9 cellular contexts compared by ENCODE assay signal in the genomic region with DNA sequence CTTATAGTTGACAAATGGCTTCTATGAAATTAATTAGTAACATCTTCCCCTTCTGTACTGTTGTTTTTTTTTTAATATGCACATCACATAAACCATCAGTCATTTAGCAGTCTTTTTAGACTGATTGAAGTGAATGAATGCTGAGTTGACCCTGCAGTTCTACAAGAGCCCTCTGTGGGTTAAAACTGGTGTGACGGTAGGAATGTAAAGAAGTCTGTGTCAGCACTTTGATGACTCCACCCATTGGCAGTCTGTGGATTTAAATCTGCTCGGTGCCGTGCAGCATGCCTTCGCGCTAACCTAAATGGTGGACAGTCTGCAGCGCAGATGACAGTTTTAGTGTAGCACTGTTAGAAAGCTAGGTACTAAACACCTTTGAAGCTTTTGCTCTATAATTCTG. TPM values are rescaled to one million over a fixed set of nuclear protein-coding genes. Genes with fewer than 3 reads are reported as not detected.
DNase-seq lines count a peak whose midpoint lies in the region; FAIRE-seq and TF ChIP-seq lines count a peak whose summit lies in the region.
"Had no signal": no experiment of that assay in that cellular context is flagged by ENCODE, and none has a peak within 500 bp of the region (broad histone marks: within the 10 kb centered on the region; RNA-seq: fewer than 3 reads in every experiment).

No MANE protein-coding gene starts in this region.

- peaks cover 27% of the 10 kb centered on the region for H3K36me3 Mint-ChIP-seq in activated T-helper 1 cell treated with anti-CD3 and anti-CD28 coated beads, Interleukin-12 subunit alpha, Interleukin-12 subunit beta, Interleukin-2, Interleukin-4 antibody, amounts not matched to agents 30 ng/mL and 10 ng/mL and 1 ng/mL, durations not matched to agents 14 hours and 24 hours and 36 hours (ENCODE audit: low read depth)

- peaks cover 35% of the 10 kb centered on the region for H3K4me1 Mint-ChIP-seq in activated T-helper 1 cell treated with anti-CD3 and anti-CD28 coated beads, Interleukin-12 subunit alpha, Interleukin-12 subunit beta, Interleukin-2, Interleukin-4 antibody, amounts not matched to agents 30 ng/mL and 10 ng/mL and 1 ng/mL, durations not matched to agents 14 hours and 24 hours and 36 hours (ENCODE audit: low read depth)

- no peaks in the 10 kb centered on the region for H3K9me3 Mint-ChIP-seq in activated T-helper 1 cell treated with anti-CD3 and anti-CD28 coated beads, Interleukin-12 subunit alpha, Interleukin-12 subunit beta, Interleukin-2, Interleukin-4 antibody, amounts not matched to agents 30 ng/mL and 10 ng/mL and 1 ng/mL, durations not matched to agents 14 hours and 24 hours and 36 hours

- intact Hi-C loops in activated T-helper 1 cell treated with anti-CD3 and anti-CD28 coated beads, Interleukin-12 subunit alpha, Interleukin-12 subunit beta, Interleukin-2, Interleukin-4 antibody, amounts not matched to agents 30 ng/mL and 10 ng/mL and 1 ng/mL, durations not matched to agents 14 hours and 24 hours and 36 hours (cut with micrococcal nuclease): loop anchor here (2.0 to 5.0 kb wide), 3 partner anchors 267 to 664 kb away; a partner anchor contains a TSS
- intact Hi-C loops in uterus (cut with DNase I; ENCODE audit: low total_unique reads): no loop called here

- H3K9me3 ChIP-seq in uterus: no peaks in the 10 kb centered on the region
- H3K9me3 ChIP-seq: neutrophil had no signal

- TF ChIP-seq POLR2A in uterus (IDR thresholded peaks at IDR 0.05): no peak

- TF ChIP-seq CTCF in kidney epithelial cell (IDR thresholded peaks at IDR 0.05; ENCODE audit: insufficient read depth, low read length, poor library complexity, severe bottlenecking): peak; percentile 18
- no peak for TF ChIP-seq CTCF in uterus (IDR thresholded peaks at IDR 0.05)

- no peak for FAIRE-seq in frontal cortex (lab: Jason Lieb, UNC)

- no peak overlapping the region for H3K27ac ChIP-seq in uterus
- H3K27ac ChIP-seq: neutrophil had no signal

- H3K4me1 ChIP-seq in uterus: peaks cover 7 to 8% of the 10 kb centered on the region in 2 donors

- H3K36me3 ChIP-seq in kidney epithelial cell (ENCODE audit: control insufficient read depth, insufficient read depth, low read length) (peaks cover 4% of the 10 kb centered on the region), uterus (no peaks in the 10 kb centered on the region)

- DNase-seq in CMK (ENCODE audit: low read depth): peak; percentile 14
- peak; percentile 69 for DNase-seq in HCEC 1CT
- no peak for DNase-seq in activated T-helper 1 cell treated with anti-CD3 and anti-CD28 coated beads, Interleukin-12 subunit alpha, Interleukin-12 subunit beta, Interleukin-2, Interleukin-4 antibody, amounts not matched to agents 30 ng/mL and 10 ng/mL and 1 ng/mL, durations not matched to agents 14 hours and 24 hours and 36 hours (ENCODE audit: low spot score)
- DNase-seq in kidney epithelial cell (ENCODE audit: low read depth): no peak
- DNase-seq in uterus: no peak
- DNase-seq in putamen (ENCODE audit: low spot score): no peak
- DNase-seq in frontal cortex (ENCODE audit: low spot score in 2 of 2): no peak
- DNase-seq in NCI-H2196 (lab: John Stamatoyannopoulos, UW; ENCODE audit: unreplicated experiment): no peak

- H3K4me3 Mint-ChIP-seq in activated T-helper 1 cell treated with anti-CD3 and anti-CD28 coated beads, Interleukin-12 subunit alpha, Interleukin-12 subunit beta, Interleukin-2, Interleukin-4 antibody, amounts not matched to agents 30 ng/mL and 10 ng/mL and 1 ng/mL, durations not matched to agents 14 hours and 24 hours and 36 hours: peak overlapping the region; percentile 68

- H3K27me3 Mint-ChIP-seq in activated T-helper 1 cell treated with anti-CD3 and anti-CD28 coated beads, Interleukin-12 subunit alpha, Interleukin-12 subunit beta, Interleukin-2, Interleukin-4 antibody, amounts not matched to agents 30 ng/mL and 10 ng/mL and 1 ng/mL, durations not matched to agents 14 hours and 24 hours and 36 hours (ENCODE audit: insufficient read depth): no peaks in the 10 kb centered on the region

- peak overlapping the region; percentile 21 for H3K27ac Mint-ChIP-seq in activated T-helper 1 cell treated with anti-CD3 and anti-CD28 coated beads, Interleukin-12 subunit alpha, Interleukin-12 subunit beta, Interleukin-2, Interleukin-4 antibody, amounts not matched to agents 30 ng/mL and 10 ng/mL and 1 ng/mL, durations not matched to agents 14 hours and 24 hours and 36 hours

- no peaks in the 10 kb centered on the region for H3K27me3 ChIP-seq in kidney epithelial cell (ENCODE audit: control insufficient read depth, insufficient read depth, low read length)
- no peaks in the 10 kb centered on the region for H3K27me3 ChIP-seq in uterus

- H3K4me3 ChIP-seq in kidney epithelial cell (ENCODE audit: low read depth, low read length) (no peak overlapping the region), uterus (no peak overlapping the region)

RNA-seq across cellular contexts. Expression of a gene that starts 3.1 kb away (rescaled TPM):
- total RNA-seq in activated T-helper 1 cell treated with anti-CD3 and anti-CD28 coated beads, Interleukin-12 subunit alpha, Interleukin-12 subunit beta, Interleukin-2, Interleukin-4 antibody, amounts not matched to agents 30 ng/mL and 10 ng/mL and 1 ng/mL, durations not matched to agents 14 hours and 24 hours and 36 hours: 19.3 and 20.1 TPM in 2 replicates
- total RNA-seq in kidney epithelial cell: 17.9 and 21.3 TPM in 2 replicates
- 10 to 100 TPM in 2 of 4 donors, 1 to 10 TPM in 2; 3.2 to 27.8 (median 10.5) TPM for total RNA-seq in uterus
- total RNA-seq in frontal cortex: 18.3 TPM

RNA-seq across cellular contexts. Expression of a gene that starts 3.6 kb away (rescaled TPM):
- 32.1 and 34.1 TPM in 2 replicates for total RNA-seq in activated T-helper 1 cell treated with anti-CD3 and anti-CD28 coated beads, Interleukin-12 subunit alpha, Interleukin-12 subunit beta, Interleukin-2, Interleukin-4 antibody, amounts not matched to agents 30 ng/mL and 10 ng/mL and 1 ng/mL, durations not matched to agents 14 hours and 24 hours and 36 hours
- total RNA-seq in kidney epithelial cell (15.1 and 23.6 TPM in 2 replicates), uterus (10 to 100 TPM in 2 of 4 donors, 1 to 10 TPM in 2; 5.9 to 17.7 (median 10.5) TPM), frontal cortex (7.3 TPM)

Comparison
In these comparisons a context has a peak if more than half of its experiments do, and no peak if none do; other contexts are left out.
1. DNase-seq: peak in CMK (single experiment) and HCEC 1CT (single experiment); none in activated T-helper 1 cell treated with anti-CD3 and anti-CD28 coated beads, Interleukin-12 subunit alpha, Interleukin-12 subunit beta, Interleukin-2, Interleukin-4 antibody, amounts not matched to agents 30 ng/mL and 10 ng/mL and 1 ng/mL, durations not matched to agents 14 hours and 24 hours and 36 hours (single experiment), kidney epithelial cell (single experiment), uterus (0 of 2), putamen (single experiment), frontal cortex (0 of 2) and NCI-H2196 (single experiment).